In the genomic region with DNA sequence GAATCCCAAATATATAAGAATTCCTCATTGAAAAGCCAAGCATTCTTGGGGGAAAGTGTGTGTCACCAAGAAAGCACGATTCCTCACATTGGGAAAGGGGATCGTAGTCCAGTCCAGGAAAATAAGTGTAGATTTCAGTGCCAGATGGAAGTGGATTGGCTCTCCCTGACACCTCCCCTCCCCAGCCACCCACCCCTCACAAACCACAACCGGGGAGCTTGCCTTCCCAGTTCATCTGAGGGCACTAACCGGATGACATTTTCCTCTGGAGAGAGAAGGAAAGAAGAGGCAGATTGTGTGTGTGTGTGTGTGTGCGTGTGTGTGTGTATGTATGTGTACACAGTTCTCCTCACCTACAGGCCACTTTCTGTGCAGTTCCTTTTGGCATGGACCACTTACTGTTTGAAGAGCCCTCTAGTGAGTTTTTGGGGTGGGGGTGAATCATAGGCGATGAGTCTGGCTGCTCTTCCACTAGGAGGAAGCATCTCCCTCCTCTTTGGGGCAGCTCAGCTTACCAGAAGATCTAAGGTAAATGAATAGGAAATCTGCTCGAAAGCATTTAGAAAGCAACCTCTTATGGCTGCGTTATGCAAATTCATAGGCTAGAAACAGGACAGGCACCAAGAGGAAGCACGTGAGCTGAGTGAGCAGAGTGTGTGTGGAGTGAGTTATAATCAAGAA, we compare ENCODE assay signal across 8 cellular contexts. TPM values are rescaled to one million over a fixed set of nuclear protein-coding genes. Genes with fewer than 3 reads are reported as not detected.
DNase-seq lines count a peak whose midpoint lies in the region; ATAC-seq and TF ChIP-seq lines count a peak whose summit lies in the region.

No MANE protein-coding gene starts in this region.

- no peaks in the 10 kb centered on the region for H3K79me2 ChIP-seq in MM.1S (ENCODE audit: low read length)

- H3F3A ChIP-seq in MM.1S (ENCODE audit: insufficient read depth, low read length) = no peaks in the 10 kb centered on the region

- H3K4me1 ChIP-seq in MM.1S (ENCODE audit: low read length) (peaks cover 14% of the 10 kb centered on the region), testis (peaks cover 36% of the 10 kb centered on the region)

- H3K36me3 ChIP-seq in MM.1S (replicated peaks; ENCODE audit: insufficient read depth, low read length) (no peaks in the 10 kb centered on the region), testis (ENCODE audit: low read depth, missing control alignments) (no peaks in the 10 kb centered on the region)

- DNase-seq in DMS153 (lab: John Stamatoyannopoulos, UW) = peak; percentile 95
- DNase-seq in MM.1S = peak; percentile 76
- peak; percentile 39 for DNase-seq in germinal center (ENCODE audit: low spot score)
- DNase-seq in testis = peak; percentile 33
- no peak for DNase-seq in CD14-positive monocyte (ENCODE audit: low spot score)
- no peak for DNase-seq in activated effector memory CD4-positive, alpha-beta T cell treated with Interleukin-2 at 50 U/mL for 16 hours
- no peak for DNase-seq in activated T-cell treated with anti-CD3 and anti-CD28 coated beads, Interleukin-2, amount 50 U/mL, for 4 hours

- peaks cover 3% of the 10 kb centered on the region for H3K4me1 Mint-ChIP-seq in CD14-positive monocyte
- peaks cover 2% of the 10 kb centered on the region for H3K4me1 Mint-ChIP-seq in activated T-cell treated with anti-CD3 and anti-CD28 coated beads, Interleukin-2, amount 50 U/mL, for 4 hours (ENCODE audit: low read depth)

- H3K36me3 Mint-ChIP-seq in CD14-positive monocyte = no peaks in the 10 kb centered on the region
- H3K36me3 Mint-ChIP-seq in activated T-cell treated with anti-CD3 and anti-CD28 coated beads, Interleukin-2, amount 50 U/mL, for 4 hours (ENCODE audit: insufficient read depth) = no peaks in the 10 kb centered on the region

- H3K27ac ChIP-seq in MM.1S (ENCODE audit: low read length) (no peak overlapping the region), testis (peak overlapping the region; percentile 47 to 64)

- no peak overlapping the region for H3K4me3 ChIP-seq in MM.1S (ENCODE audit: low read length)
- no peak overlapping the region for H3K4me3 ChIP-seq in testis

- no peaks in the 10 kb centered on the region for H3K9me3 ChIP-seq in MM.1S (replicated peaks; ENCODE audit: insufficient read depth, low read length)
- H3K9me3 ChIP-seq in testis = no peaks in the 10 kb centered on the region

- H3K27ac Mint-ChIP-seq in CD14-positive monocyte = no peak overlapping the region

- H3K9me3 Mint-ChIP-seq in CD14-positive monocyte = no peaks in the 10 kb centered on the region
- no peaks in the 10 kb centered on the region for H3K9me3 Mint-ChIP-seq in activated T-cell treated with anti-CD3 and anti-CD28 coated beads, Interleukin-2, amount 50 U/mL, for 4 hours

- intact Hi-C loops in testis (cut with DNase I; ENCODE audit: low total_unique reads) (loop anchor here (10.0 kb wide), 1 partner anchor 72 kb away; no protein-coding TSS in a partner anchor), CD14-positive monocyte (cut with micrococcal nuclease) (no loop called here)

- peak; percentile 88 for ATAC-seq in GM21447 (IDR thresholded peaks at IDR 0.05; ENCODE audit: unreplicated experiment)
- ATAC-seq in activated T-cell treated with anti-CD3 and anti-CD28 coated beads, Interleukin-2, amount 50 U/mL, for 4 hours = no peak

- 0 out of 2 replicates have a peak, but pooled peaks have one; percentile 7 for TF ChIP-seq CTCF in MM.1S (IDR thresholded peaks at IDR 0.05; ENCODE audit: low read length)
- TF ChIP-seq CTCF in testis (IDR thresholded peaks at IDR 0.05) = no peak
- no peak for TF ChIP-seq CTCF in CD14-positive monocyte (IDR thresholded peaks at IDR 0.05)

- H3K4me3 Mint-ChIP-seq in CD14-positive monocyte = no peak overlapping the region
- no peak overlapping the region for H3K4me3 Mint-ChIP-seq in activated T-cell treated with anti-CD3 and anti-CD28 coated beads, Interleukin-2, amount 50 U/mL, for 4 hours

- H3K4me2 ChIP-seq in MM.1S (ENCODE audit: low read depth, low read length) = peak overlapping the region; percentile 27

- no peaks in the 10 kb centered on the region for H3K27me3 ChIP-seq in MM.1S (replicated peaks; ENCODE audit: insufficient read depth, low read length)
- H3K27me3 ChIP-seq in testis = no peaks in the 10 kb centered on the region

- no peaks in the 10 kb centered on the region for H4K20me1 ChIP-seq in MM.1S (ENCODE audit: insufficient read depth, low read length)

- TF ChIP-seq POLR2A in testis (IDR thresholded peaks at IDR 0.05) = no peak

- 46 to 49% methylated on average over 9 of the region's 9 CpGs for WGBS in testis, 2 donors

- H3K9ac ChIP-seq in MM.1S (ENCODE audit: low read length) = no peak overlapping the region

- H2AFZ ChIP-seq in MM.1S (ENCODE audit: low read length) = no peak overlapping the region

- H3K27me3 Mint-ChIP-seq in CD14-positive monocyte (ENCODE audit: low read depth in 3 of 3) = peaks cover 2 to 11% (median 3%) of the 10 kb centered on the region in 3 donors
- H3K27me3 Mint-ChIP-seq in activated T-cell treated with anti-CD3 and anti-CD28 coated beads, Interleukin-2, amount 50 U/mL, for 4 hours (ENCODE audit: low read depth) = peaks cover 9% of the 10 kb centered on the region

- no peaks in the 10 kb centered on the region for H3K9me2 ChIP-seq in MM.1S (replicated peaks; ENCODE audit: insufficient read depth, low read length)

RNA-seq across cellular contexts. Expression of a gene that starts 20.8 kb away (rescaled TPM):
- 10 to 100 TPM; 64.5 to 66.1 TPM for total RNA-seq in testis
- polyA plus RNA-seq in testis (ENCODE audit: insufficient read depth, low read depth, low replicate concordance) = 37.4 TPM
- not detected for polyA plus RNA-seq in CD14-positive monocyte
- under 1 TPM in 1 of 3 donors, not detected in 2; 0.05 TPM for total RNA-seq in activated T-cell treated with anti-CD3 and anti-CD28 coated beads, Interleukin-2, amount 50 U/mL, for 4 hours

Comparison
In these comparisons a context has a peak if more than half of its experiments do, and no peak if none do; other contexts are left out.
1. DNase-seq: peak in DMS153 (single experiment), MM.1S (single experiment), germinal center (single experiment) and testis (single experiment); none in CD14-positive monocyte (single experiment), activated effector memory CD4-positive, alpha-beta T cell treated with Interleukin-2 at 50 U/mL for 16 hours (single experiment) and activated T-cell treated with anti-CD3 and anti-CD28 coated beads, Interleukin-2, amount 50 U/mL, for 4 hours (single experiment).
2. RNA of a gene that starts 20.8 kb away (total RNA-seq): 64.5 to 66.1 TPM in testis; 0.05 TPM in activated T-cell treated with anti-CD3 and anti-CD28 coated beads, Interleukin-2, amount 50 U/mL, for 4 hours; every median in the first group is over 10 times any median in the second.